In genomic region chr13:43445651-43446050, GRCh38 we compare ENCODE assay signal across 19 cellular contexts.
DNase-seq lines count a peak whose midpoint lies in the region; FAIRE-seq and TF ChIP-seq lines count a peak whose summit lies in the region.
"Had no signal": no experiment of that assay in that cellular context is flagged by ENCODE, and none has a peak within 500 bp of the region (broad histone marks: within the 10 kb centered on the region; RNA-seq: fewer than 3 reads in every experiment).

No MANE protein-coding gene starts in this region.

- no peak overlapping the region for H2AK5ac ChIP-seq in mesendoderm (ENCODE audit: low read length)

- no peak overlapping the region for H3K56ac ChIP-seq in mesendoderm (ENCODE audit: low read length)

- TF ChIP-seq POLR2A in sigmoid colon (IDR thresholded peaks at IDR 0.05), result no peak

- H3K23ac ChIP-seq in mesendoderm (ENCODE audit: low read length), result no peak overlapping the region

- H3K27ac ChIP-seq in mesendoderm (ENCODE audit: low read depth, low read length) (no peak overlapping the region), sigmoid colon (peak overlapping the region in 3 of 4 donors; percentile 27 to 64 (median 62))
- H3K27ac ChIP-seq: 22Rv1, A549, C4-2B, GM23248 had no signal

- no peak overlapping the region for H2BK15ac ChIP-seq in mesendoderm (replicated peaks; ENCODE audit: low read depth)

- no peaks in the 10 kb centered on the region for H3K79me1 ChIP-seq in mesendoderm (ENCODE audit: low read length)

- H3K4me1 ChIP-seq in mesendoderm (ENCODE audit: control insufficient read depth, low read depth, low read length) (no peaks in the 10 kb centered on the region), sigmoid colon (peaks cover 0 to 38% (median 20%) of the 10 kb centered on the region in 4 donors)
- H3K4me1 ChIP-seq: A549, Caco-2 had no signal

- no peak overlapping the region for H3K4ac ChIP-seq in mesendoderm (ENCODE audit: low read depth, low read length)

- no peak overlapping the region for H3K4me2 ChIP-seq in mesendoderm (ENCODE audit: low read length)
- H3K4me2 ChIP-seq: A549 had no signal

- H3K9ac ChIP-seq in mesendoderm (ENCODE audit: low read length), result no peak overlapping the region
- H3K9ac ChIP-seq: GM23248 had no signal

- no peak for FAIRE-seq in HTR-8/SVneo (lab: Jason Lieb, UNC)
- FAIRE-seq: A549, D721Med, GM12892, GM18507 had no signal

- TF ChIP-seq CTCF in sigmoid colon (IDR thresholded peaks at IDR 0.05), result no peak

- no peaks in the 10 kb centered on the region for H3K79me2 ChIP-seq in mesendoderm (ENCODE audit: control insufficient read depth, insufficient read depth, low read length)

- H2BK5ac ChIP-seq in mesendoderm (ENCODE audit: low read length), result no peak overlapping the region

- DNase-seq in NCI-H226, result peak; percentile 53
- peak; percentile 11 for DNase-seq in astrocyte of the hippocampus (ENCODE audit: low read depth, low spot score)
- peak; percentile 35 for DNase-seq in mesendoderm
- no peak for DNase-seq in sigmoid colon
- no peak for DNase-seq in HTR-8/SVneo (ENCODE audit: insufficient read length, low spot score)
- DNase-seq in mesenteric fat pad (ENCODE audit: low spot score), result no peak
- DNase-seq in G401 (ENCODE audit: low spot score), result no peak
- DNase-seq: AML-193; Caco-2; CD4-positive, alpha-beta T cell; GDM1 had no signal

- H2BK120ac ChIP-seq in mesendoderm (ENCODE audit: low read depth, low read length), result no peak overlapping the region

- TF ChIP-seq EP300 in sigmoid colon (IDR thresholded peaks at IDR 0.05), result no peak

- intact Hi-C loops in sigmoid colon (cut with DNase I), result no loop called here

- no peak overlapping the region for H4K8ac ChIP-seq in mesendoderm (ENCODE audit: low read depth, low read length)

- H3K36me3 ChIP-seq in mesendoderm (ENCODE audit: control insufficient read depth, insufficient read depth, low read length), result no peaks in the 10 kb centered on the region
- H3K36me3 ChIP-seq in sigmoid colon, result no peaks in the 10 kb centered on the region
- H3K36me3 ChIP-seq: HAP-1 had no signal

- no peak overlapping the region for H3K18ac ChIP-seq in mesendoderm (ENCODE audit: low read length)

- no CpG with 5 or more reads among the region's 2 CpGs for WGBS in mesendoderm (ENCODE audit: extremely low coverage, insufficient coverage, low lambda C conversion rate)
- WGBS in sigmoid colon, 2 donors, result 63 to 81% methylated on average over 2 of the region's 2 CpGs

- H3K9me3 ChIP-seq in sigmoid colon, result no peaks in the 10 kb centered on the region
- H3K9me3 ChIP-seq: A549, Caco-2, HAP-1 had no signal

- H3K4me3 ChIP-seq in mesendoderm (ENCODE audit: low read length) (no peak overlapping the region), sigmoid colon (no peak overlapping the region)
- H3K4me3 ChIP-seq: A549, GM23248, HAP-1 had no signal

- in situ Hi-C loops in G401 (cut with HindIII; ENCODE audit: low sequenced_read_pairs), result no loop called here

- no peaks in the 10 kb centered on the region for H3K27me3 ChIP-seq in mesendoderm (ENCODE audit: insufficient read depth, low read length, poor library complexity)
- no peaks in the 10 kb centered on the region for H3K27me3 ChIP-seq in sigmoid colon

- H4K5ac ChIP-seq in mesendoderm (ENCODE audit: low read length), result no peak overlapping the region

Comparison
In these comparisons a context has a peak if more than half of its experiments do, and no peak if none do; other contexts are left out.
1. DNase-seq: peak in NCI-H226 (single experiment), astrocyte of the hippocampus (single experiment) and mesendoderm (single experiment); none in sigmoid colon (single experiment), HTR-8/SVneo (single experiment), mesenteric fat pad (single experiment) and G401 (single experiment).